In the genomic region with DNA sequence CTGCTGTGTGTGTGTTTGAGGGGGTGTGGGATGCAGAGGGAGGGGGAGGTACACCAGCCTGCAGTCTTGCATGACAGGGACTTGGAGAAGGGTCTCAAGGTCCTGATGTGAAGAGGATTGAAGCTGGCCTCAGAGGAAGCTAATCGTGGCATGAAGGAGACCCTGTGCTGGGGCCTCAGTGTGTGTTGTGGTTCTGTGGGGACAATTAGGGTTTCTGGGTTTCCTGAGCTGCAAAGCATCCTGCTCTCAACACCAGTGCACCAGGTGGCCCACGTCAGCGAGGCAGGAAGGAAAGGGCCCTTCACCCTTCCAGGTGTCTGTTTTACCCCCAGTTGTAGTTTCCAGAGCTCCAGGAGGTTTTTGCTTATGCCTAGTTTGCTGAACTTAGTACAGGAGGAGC, we compare ENCODE assay signal across 11 cellular contexts. TPM values are rescaled to one million over a fixed set of nuclear protein-coding genes. Genes with fewer than 3 reads are reported as not detected.
DNase-seq lines count a peak whose midpoint lies in the region; ATAC-seq, FAIRE-seq and TF ChIP-seq lines count a peak whose summit lies in the region.
"Had no signal": no experiment of that assay in that cellular context is flagged by ENCODE, and none has a peak within 500 bp of the region (broad histone marks: within the 10 kb centered on the region; RNA-seq: fewer than 3 reads in every experiment).

No MANE protein-coding gene starts in this region.

- H3K9me3 Mint-ChIP-seq in activated CD8-positive, alpha-beta T cell treated with anti-CD3 and anti-CD28 coated beads for 36 hours: peaks cover 7% of the 10 kb centered on the region
- peaks cover 4% of the 10 kb centered on the region for H3K9me3 Mint-ChIP-seq in natural killer cell treated with Interleukin-12 subunit alpha and Interleukin-12 subunit beta and Interleukin-15 and Interleukin-18, amount 100 ng/mL, for 72 hours
- peaks cover 7% of the 10 kb centered on the region for H3K9me3 Mint-ChIP-seq in endodermal cell

- H3K9ac ChIP-seq in endodermal cell (ENCODE audit: extremely low read depth, low read length, poor library complexity, severe bottlenecking): no peak overlapping the region

- DNase-seq in GM18507 (ENCODE audit: extremely low spot score, insufficient read length, low read depth): no peak
- peak; percentile 84 for DNase-seq in activated CD8-positive, alpha-beta T cell treated with anti-CD3 and anti-CD28 coated beads for 36 hours
- DNase-seq in natural killer cell treated with Interleukin-12 subunit alpha and Interleukin-12 subunit beta and Interleukin-15 and Interleukin-18, amount 100 ng/mL, for 72 hours (ENCODE audit: low spot score): peak; percentile 61
- DNase-seq in NCI-H128 (lab: John Stamatoyannopoulos, UW; ENCODE audit: unreplicated experiment): no peak
- DNase-seq in endodermal cell: no peak
- DNase-seq in NAMALWA (ENCODE audit: low spot score): no peak
- DNase-seq: Calu3, NCI-H345 had no signal

- H3K36me3 Mint-ChIP-seq in activated CD8-positive, alpha-beta T cell treated with anti-CD3 and anti-CD28 coated beads for 36 hours (ENCODE audit: low read depth): no peaks in the 10 kb centered on the region
- H3K36me3 Mint-ChIP-seq in natural killer cell treated with Interleukin-12 subunit alpha and Interleukin-12 subunit beta and Interleukin-15 and Interleukin-18, amount 100 ng/mL, for 72 hours: peaks cover 8% of the 10 kb centered on the region
- H3K36me3 Mint-ChIP-seq in endodermal cell (ENCODE audit: low read depth): no peaks in the 10 kb centered on the region

- no peak overlapping the region for H3K4me3 ChIP-seq in endodermal cell (ENCODE audit: low read length)
- H3K4me3 ChIP-seq: lung had no signal

- H3K4me1 Mint-ChIP-seq in activated CD8-positive, alpha-beta T cell treated with anti-CD3 and anti-CD28 coated beads for 36 hours (ENCODE audit: low read depth): peaks cover 92% of the 10 kb centered on the region
- peaks cover 80 to 85% of the 10 kb centered on the region in 2 donors for H3K4me1 Mint-ChIP-seq in natural killer cell treated with Interleukin-12 subunit alpha and Interleukin-12 subunit beta and Interleukin-15 and Interleukin-18, amount 100 ng/mL, for 72 hours (ENCODE audit: low read depth in 2 of 2)
- peaks cover 22% of the 10 kb centered on the region for H3K4me1 Mint-ChIP-seq in endodermal cell

- ATAC-seq in HG03108 (IDR thresholded peaks at IDR 0.05; ENCODE audit: unreplicated experiment) (peak; percentile 32), GM18858 (IDR thresholded peaks at IDR 0.05; ENCODE audit: unreplicated experiment) (no peak)
- peak; percentile 21 for ATAC-seq in activated CD8-positive, alpha-beta T cell treated with anti-CD3 and anti-CD28 coated beads for 36 hours
- ATAC-seq in natural killer cell treated with Interleukin-12 subunit alpha and Interleukin-12 subunit beta and Interleukin-15 and Interleukin-18, amount 100 ng/mL, for 72 hours: no peak

- intact Hi-C loops in activated CD8-positive, alpha-beta T cell treated with anti-CD3 and anti-CD28 coated beads for 36 hours (cut with micrococcal nuclease): loop anchor here (2.0 to 10.0 kb wide), 3 partner anchors 52 to 294 kb away; a partner anchor contains a TSS

- peak; percentile 71 for FAIRE-seq in GM18507 (lab: Jason Lieb, UNC)

- H3K27ac Mint-ChIP-seq in activated CD8-positive, alpha-beta T cell treated with anti-CD3 and anti-CD28 coated beads for 36 hours: peak overlapping the region; percentile 21
- H3K27ac Mint-ChIP-seq in natural killer cell treated with Interleukin-12 subunit alpha and Interleukin-12 subunit beta and Interleukin-15 and Interleukin-18, amount 100 ng/mL, for 72 hours: peak overlapping the region; percentile 62 to 91
- no peak overlapping the region for H3K27ac Mint-ChIP-seq in endodermal cell

- CTCF ChIA-PET in activated CD8-positive, alpha-beta T cell treated with anti-CD3 and anti-CD28 coated beads for 36 hours (lab: Charles Lee): interaction anchor here (0.6 to 4.8 kb wide), 7 partner anchors 10 to 126 kb away, joined by 3 to 36 read pairs (median 4); a partner anchor contains a TSS

- 94 to 97% methylated on average over 2 to 3 of the region's 3 CpGs for WGBS in endodermal cell (ENCODE audit: insufficient coverage in 1 of 2, insufficient read length in 1 of 2), 2 experiments

- no peaks in the 10 kb centered on the region for H3K9me3 ChIP-seq in endodermal cell (ENCODE audit: control insufficient read depth, low read length)

- no peaks in the 10 kb centered on the region for H3K36me3 ChIP-seq in endodermal cell (ENCODE audit: control insufficient read depth, insufficient read depth, low read length)

- H3K27me3 ChIP-seq in endodermal cell (ENCODE audit: control insufficient read depth, insufficient read depth, low read length, poor library complexity, severe bottlenecking): no peaks in the 10 kb centered on the region

- H3K27ac ChIP-seq in endodermal cell (ENCODE audit: low read depth, low read length): no peak overlapping the region

- TF ChIP-seq CTCF in activated CD8-positive, alpha-beta T cell treated with anti-CD3 and anti-CD28 coated beads for 36 hours (IDR thresholded peaks at IDR 0.05): no peak
- TF ChIP-seq CTCF in endodermal cell (conservative IDR thresholded peaks at IDR 0.05): no peak

- POLR2A ChIA-PET in activated CD8-positive, alpha-beta T cell treated with anti-CD3 and anti-CD28 coated beads for 36 hours (lab: Charles Lee): interaction anchor here (1.2 to 2.0 kb wide), 2 partner anchors 51 to 108 kb away, joined by 3 to 14 read pairs; no protein-coding TSS in a partner anchor

- H3K4me1 ChIP-seq in endodermal cell (ENCODE audit: control insufficient read depth, insufficient read depth, low read length): no peaks in the 10 kb centered on the region

- H3K27me3 Mint-ChIP-seq in activated CD8-positive, alpha-beta T cell treated with anti-CD3 and anti-CD28 coated beads for 36 hours: peaks cover 12% of the 10 kb centered on the region
- H3K27me3 Mint-ChIP-seq in natural killer cell treated with Interleukin-12 subunit alpha and Interleukin-12 subunit beta and Interleukin-15 and Interleukin-18, amount 100 ng/mL, for 72 hours: no peaks in the 10 kb centered on the region
- peaks cover 2% of the 10 kb centered on the region for H3K27me3 Mint-ChIP-seq in endodermal cell (ENCODE audit: insufficient read depth)

- no peak overlapping the region for H3K4me3 Mint-ChIP-seq in activated CD8-positive, alpha-beta T cell treated with anti-CD3 and anti-CD28 coated beads for 36 hours
- H3K4me3 Mint-ChIP-seq in natural killer cell treated with Interleukin-12 subunit alpha and Interleukin-12 subunit beta and Interleukin-15 and Interleukin-18, amount 100 ng/mL, for 72 hours: peak overlapping the region; percentile 75
- H3K4me3 Mint-ChIP-seq in endodermal cell: no peak overlapping the region

RNA-seq across cellular contexts. Expression of a gene that starts 52.8 kb away (rescaled TPM):
- total RNA-seq in activated CD8-positive, alpha-beta T cell treated with anti-CD3 and anti-CD28 coated beads for 36 hours: 10 to 100 TPM; 13.1 to 13.6 TPM
- 10 to 100 TPM; 75.1 to 86.2 TPM for total RNA-seq in natural killer cell treated with Interleukin-12 subunit alpha and Interleukin-12 subunit beta and Interleukin-15 and Interleukin-18, amount 100 ng/mL, for 72 hours
- 1 to 10 TPM; 1.0 to 1.4 TPM for total RNA-seq in endodermal cell
- 0.61 TPM for polyA plus RNA-seq in endodermal cell (2013, experiment 1 of 2)
- 0.50 TPM for polyA plus RNA-seq in endodermal cell (2013, experiment 2 of 2)

Comparison
In these comparisons a context has a peak if more than half of its experiments do, and no peak if none do; other contexts are left out.
1. DNase-seq: peak in activated CD8-positive, alpha-beta T cell treated with anti-CD3 and anti-CD28 coated beads for 36 hours (single experiment) and natural killer cell treated with Interleukin-12 subunit alpha and Interleukin-12 subunit beta and Interleukin-15 and Interleukin-18, amount 100 ng/mL, for 72 hours (single experiment); none in GM18507 (single experiment), NCI-H128 (single experiment), endodermal cell (single experiment) and NAMALWA (single experiment).
2. ATAC-seq: peak in HG03108 (single experiment) and activated CD8-positive, alpha-beta T cell treated with anti-CD3 and anti-CD28 coated beads for 36 hours (single experiment); none in natural killer cell treated with Interleukin-12 subunit alpha and Interleukin-12 subunit beta and Interleukin-15 and Interleukin-18, amount 100 ng/mL, for 72 hours (0 of 2) and GM18858 (single experiment).
3. RNA of a gene that starts 52.8 kb away (total RNA-seq): 75.1 to 86.2 TPM in natural killer cell treated with Interleukin-12 subunit alpha and Interleukin-12 subunit beta and Interleukin-15 and Interleukin-18, amount 100 ng/mL, for 72 hours and 13.1 to 13.6 TPM in activated CD8-positive, alpha-beta T cell treated with anti-CD3 and anti-CD28 coated beads for 36 hours; 1.0 to 1.4 TPM in endodermal cell; every median in the first group is over 4 times any median in the second.